8 cellular contexts compared by ENCODE assay signal in the genomic region with DNA sequence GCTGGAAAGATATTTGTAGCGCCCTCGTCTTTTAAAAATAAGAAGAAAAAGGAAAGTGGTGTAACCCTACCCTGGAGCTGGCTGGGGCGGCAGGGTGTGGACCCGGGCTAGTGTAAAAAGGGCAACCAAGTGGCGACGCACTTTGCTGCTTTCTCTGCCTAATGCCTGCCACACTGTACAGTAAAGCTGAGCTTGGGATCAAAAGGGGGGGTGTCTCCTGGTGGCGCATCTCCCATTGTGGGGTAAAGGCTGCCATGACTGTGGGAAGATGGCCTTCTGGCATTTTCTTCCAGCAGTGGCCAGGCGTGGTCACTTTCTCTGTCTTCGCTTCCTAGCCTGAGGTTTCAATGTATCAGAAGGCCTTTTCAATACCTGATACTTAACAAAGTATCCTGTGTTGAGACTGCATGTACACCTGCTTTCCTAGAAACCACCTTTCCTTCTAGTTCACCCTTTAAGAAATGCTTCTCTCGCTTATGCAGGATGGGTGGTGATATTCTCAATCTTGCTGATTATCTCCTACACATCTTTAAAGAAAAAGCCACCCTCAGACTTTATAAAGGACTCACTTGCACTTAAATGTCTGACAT. TPM values are rescaled to one million over a fixed set of nuclear protein-coding genes. Genes with fewer than 3 reads are reported as not detected.
A peak's percentile ranks its signal among the peaks of the same experiment; 100 is the strongest.
DNase-seq lines count a peak whose midpoint lies in the region; ATAC-seq and TF ChIP-seq lines count a peak whose summit lies in the region.

No MANE protein-coding gene starts in this region.

- intact Hi-C loops in left ventricle myocardium inferior (cut with micrococcal nuclease): no loop called here
- intact Hi-C loops in posterior cingulate gyrus (cut with DNase I): no loop called here

- POLR2A ChIA-PET in activated naive CD8-positive, alpha-beta T cell treated with anti-CD3 and anti-CD28 coated beads, Interleukin-2, amount 10 ng/mL, durations not matched to agents 7 days and 5 days (lab: Charles Lee): interaction anchor here (0.6 to 4.8 kb wide), 8 partner anchors 9 to 114 kb away, joined by 3 to 60 read pairs (median 16); partner anchors contain the start of gene TMF1

- no peaks in the 10 kb centered on the region for H3K9me3 Mint-ChIP-seq in activated naive CD8-positive, alpha-beta T cell treated with anti-CD3 and anti-CD28 coated beads, Interleukin-2, amount 10 ng/mL, durations not matched to agents 7 days and 5 days

- ATAC-seq in activated naive CD8-positive, alpha-beta T cell treated with anti-CD3 and anti-CD28 coated beads, Interleukin-2, amount 10 ng/mL, durations not matched to agents 7 days and 5 days (ENCODE audit: low read depth): no peak
- no peak for ATAC-seq in GM18873 (IDR thresholded peaks at IDR 0.05; ENCODE audit: low FRiP score, unreplicated experiment)

- peaks cover 26% of the 10 kb centered on the region for H3K36me3 Mint-ChIP-seq in activated naive CD8-positive, alpha-beta T cell treated with anti-CD3 and anti-CD28 coated beads, Interleukin-2, amount 10 ng/mL, durations not matched to agents 7 days and 5 days

- H3K36me3 ChIP-seq in BE2C (no peaks in the 10 kb centered on the region), left ventricle myocardium inferior (peaks cover under 1% of the 10 kb centered on the region)

- peaks cover 60% of the 10 kb centered on the region for H3K4me1 Mint-ChIP-seq in activated naive CD8-positive, alpha-beta T cell treated with anti-CD3 and anti-CD28 coated beads, Interleukin-2, amount 10 ng/mL, durations not matched to agents 7 days and 5 days

- TF ChIP-seq CTCF in BE2C (IDR thresholded peaks at IDR 0.05; ENCODE audit: low read depth, low read length): no peak
- no peak for TF ChIP-seq CTCF in HFF-Myc (IDR thresholded peaks at IDR 0.05; ENCODE audit: low read depth, low read length, missing control alignments)
- TF ChIP-seq CTCF in left ventricle myocardium inferior (IDR thresholded peaks at IDR 0.05; ENCODE audit: borderline replicate concordance): no peak

- H3K4me1 ChIP-seq in BE2C (no peaks in the 10 kb centered on the region; the same call in 1 of the 2 replicates), left ventricle myocardium inferior (peaks cover 98% of the 10 kb centered on the region)

- H3K27ac Mint-ChIP-seq in activated naive CD8-positive, alpha-beta T cell treated with anti-CD3 and anti-CD28 coated beads, Interleukin-2, amount 10 ng/mL, durations not matched to agents 7 days and 5 days: peak overlapping the region; percentile 97

- H3K4me3 Mint-ChIP-seq in activated naive CD8-positive, alpha-beta T cell treated with anti-CD3 and anti-CD28 coated beads, Interleukin-2, amount 10 ng/mL, durations not matched to agents 7 days and 5 days: peak overlapping the region; percentile 99

- DNase-seq in BE2C: peak; percentile 37
- no peak for DNase-seq in HFF-Myc (ENCODE audit: extremely low read depth, low read depth)
- DNase-seq in activated naive CD8-positive, alpha-beta T cell treated with anti-CD3 and anti-CD28 coated beads, Interleukin-2, amount 10 ng/mL, durations not matched to agents 7 days and 5 days: no peak
- DNase-seq in left ventricle myocardium inferior: peak; percentile 50
- DNase-seq in posterior cingulate gyrus: peak in 8 of 10 donors; percentile 12 to 88 (median 56)
- no peak for DNase-seq in NCI-H2171 (lab: John Stamatoyannopoulos, UW)
- DNase-seq in NCI-H446 (lab: John Stamatoyannopoulos, UW): no peak

- H3K9me3 ChIP-seq in BE2C: no peaks in the 10 kb centered on the region
- H3K9me3 ChIP-seq in left ventricle myocardium inferior (replicated peaks): no peaks in the 10 kb centered on the region

- H3K27me3 ChIP-seq in BE2C (no peaks in the 10 kb centered on the region), left ventricle myocardium inferior (ENCODE audit: low read depth) (no peaks in the 10 kb centered on the region)

- H3K27me3 Mint-ChIP-seq in activated naive CD8-positive, alpha-beta T cell treated with anti-CD3 and anti-CD28 coated beads, Interleukin-2, amount 10 ng/mL, durations not matched to agents 7 days and 5 days: no peaks in the 10 kb centered on the region

- peak overlapping the region; percentile 96 for H3K27ac ChIP-seq in left ventricle myocardium inferior (replicated peaks)

- H3K4me3 ChIP-seq in BE2C (ENCODE audit: low read depth, low read length) (peak overlapping the region; percentile 89), HFF-Myc (replicated peaks; ENCODE audit: low read depth, low read length) (peak overlapping the region; percentile 79), left ventricle myocardium inferior (peak overlapping the region; percentile 92)

RNA-seq across cellular contexts. Expression of gene ARL6IP5, which starts 0.9 kb away (rescaled TPM):
- 153 TPM for polyA plus RNA-seq in BE2C (2012; ENCODE audit: insufficient read depth, insufficient read length, low read depth)
- total RNA-seq in activated naive CD8-positive, alpha-beta T cell treated with anti-CD3 and anti-CD28 coated beads, Interleukin-2, amount 10 ng/mL, durations not matched to agents 7 days and 5 days: 100 to 1,000 TPM; 147 to 150 TPM
- 193 TPM for total RNA-seq in left ventricle myocardium inferior

RNA-seq across cellular contexts. Expression of gene UBA3, which starts 5.5 kb away (rescaled TPM):
- 58.1 TPM for polyA plus RNA-seq in BE2C (2012; ENCODE audit: insufficient read depth, insufficient read length, low read depth)
- 100 to 1,000 TPM in 1 of 2 experiments, 10 to 100 TPM in 1; 91.2 to 102 TPM for total RNA-seq in activated naive CD8-positive, alpha-beta T cell treated with anti-CD3 and anti-CD28 coated beads, Interleukin-2, amount 10 ng/mL, durations not matched to agents 7 days and 5 days
- 84.2 TPM for total RNA-seq in left ventricle myocardium inferior

RNA-seq across cellular contexts. Expression of gene TMF1, which starts 33.5 kb away (rescaled TPM):
- polyA plus RNA-seq in BE2C (2012; ENCODE audit: insufficient read depth, insufficient read length, low read depth): 13.7 TPM
- total RNA-seq in activated naive CD8-positive, alpha-beta T cell treated with anti-CD3 and anti-CD28 coated beads, Interleukin-2, amount 10 ng/mL, durations not matched to agents 7 days and 5 days: 10 to 100 TPM; 53.5 to 55.2 TPM
- total RNA-seq in left ventricle myocardium inferior: 21.0 TPM

RNA-seq across cellular contexts. Expression of gene LMOD3, which starts 36.8 kb away (rescaled TPM):
- 0.32 TPM for polyA plus RNA-seq in BE2C (2012; ENCODE audit: insufficient read depth, insufficient read length, low read depth)
- not detected for total RNA-seq in activated naive CD8-positive, alpha-beta T cell treated with anti-CD3 and anti-CD28 coated beads, Interleukin-2, amount 10 ng/mL, durations not matched to agents 7 days and 5 days
- 154 TPM for total RNA-seq in left ventricle myocardium inferior

Comparison
In these comparisons a context has a peak if more than half of its experiments do, and no peak if none do; other contexts are left out.
1. DNase-seq: peak in BE2C (single experiment), left ventricle myocardium inferior (single experiment) and posterior cingulate gyrus (8 of 10); none in HFF-Myc (single experiment), activated naive CD8-positive, alpha-beta T cell treated with anti-CD3 and anti-CD28 coated beads, Interleukin-2, amount 10 ng/mL, durations not matched to agents 7 days and 5 days (single experiment), NCI-H2171 (single experiment) and NCI-H446 (0 of 2).
2. Peak in every context shown above with its lines, with median percentiles within 50 percentile points of each other: H3K4me3 ChIP-seq.